In the genomic region with DNA sequence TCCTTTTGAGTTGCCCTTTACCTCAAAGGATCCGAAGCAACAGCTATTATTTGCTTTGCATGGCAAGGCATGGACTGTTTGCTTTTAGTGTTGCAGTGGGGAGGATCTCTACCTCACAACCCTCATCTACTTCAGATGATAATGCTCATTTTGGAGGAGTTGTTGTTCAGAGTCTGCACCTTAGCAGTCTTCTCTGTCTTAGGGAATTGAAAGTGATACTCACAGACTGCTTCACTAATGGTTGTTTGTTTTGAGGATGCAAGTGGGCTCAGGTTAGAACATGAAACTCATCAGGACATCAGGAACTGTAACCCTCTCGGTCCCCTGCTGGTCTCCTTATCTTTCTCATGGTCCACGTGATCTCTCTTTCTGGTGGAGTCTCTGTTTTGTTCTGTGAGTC, we compare ENCODE assay signal across 22 cellular contexts.
"Had no signal": no experiment of that assay in that cellular context is flagged by ENCODE, and none has a peak within 500 bp of the region (broad histone marks: within the 10 kb centered on the region; RNA-seq: fewer than 3 reads in every experiment).

No MANE protein-coding gene starts in this region.

- DNase-seq: IMR-90; Kasumi-1; KG1; MM.1S; NCI-H1092 treated with DMSO at 0.1 percent for 48 hours; NCI-H1436 treated with DMSO at 0.1 percent for 48 hours; NCI-H1694; NCI-H2029; NCI-H2081 treated with DMSO at 0.1 percent for 48 hours; NCI-H226; NCI-H446; NCI-H510A; NCI-H524 treated with DMSO at 0.1 percent for 48 hours; NCI-H69; NCI-H774; NK-92 treated with Interleukin-12 subunit alpha and Interleukin-12 subunit beta, amount 100 ng/mL, for 24 hours; OCI-M1; PC-9; Peyer's patch; SHP77 treated with DMSO at 0.1 percent for 48 hours; SJCRH30; T-helper 1 cell had no signal

- H3K27me3 ChIP-seq: Peyer's patch, SJCRH30 had no signal

- H3K4me1 ChIP-seq: Peyer's patch, SJCRH30 had no signal

- H3K27ac ChIP-seq: PC-9, Peyer's patch, SJCRH30 had no signal

- H3K36me3 ChIP-seq: Peyer's patch, SJCRH30 had no signal

- H3K9me3 ChIP-seq: Peyer's patch, SJCRH30 had no signal

- H3K4me2 ChIP-seq: PC-9 had no signal

- H3K4me3 ChIP-seq: PC-9, Peyer's patch, SJCRH30 had no signal

- H2AFZ ChIP-seq: PC-9 had no signal
